In the genomic region with DNA sequence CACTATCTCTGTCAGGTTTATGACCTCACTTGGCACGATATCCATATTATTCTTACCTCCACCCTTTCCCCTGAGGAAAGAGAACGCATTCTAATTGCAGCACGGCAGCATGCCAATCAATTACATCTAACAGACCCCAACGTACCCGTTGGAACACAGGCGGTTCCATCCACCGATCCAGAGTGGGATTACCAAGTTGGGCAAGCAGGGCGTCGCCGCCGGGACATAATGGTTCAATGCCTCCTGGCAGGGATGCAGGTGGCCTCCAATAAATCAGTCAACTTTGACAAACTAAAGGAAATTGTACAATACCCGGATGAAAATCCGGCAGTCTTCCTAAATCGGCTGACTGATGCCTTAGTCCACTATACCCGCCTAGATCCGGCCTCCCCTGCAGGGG, we compare ENCODE assay signal across 8 cellular contexts. TPM values are rescaled to one million over a fixed set of nuclear protein-coding genes. Genes with fewer than 3 reads are reported as not detected.
"Had no signal": no experiment of that assay in that cellular context is flagged by ENCODE, and none has a peak within 500 bp of the region (broad histone marks: within the 10 kb centered on the region; RNA-seq: fewer than 3 reads in every experiment).

No MANE protein-coding gene starts in this region.

- H3K36me3 Mint-ChIP-seq: IgD-negative memory B cell had no signal

- H2AFZ ChIP-seq: GM23338 had no signal

- H3K4me3 Mint-ChIP-seq: GM23338, H9, IgD-negative memory B cell had no signal

- DNase-seq: H9, HCEC 1CT had no signal

- H3K4me1 Mint-ChIP-seq: GM23338, H9, IgD-negative memory B cell had no signal

- H3K27ac Mint-ChIP-seq: GM23338, H9, IgD-negative memory B cell had no signal

- H3K27ac ChIP-seq: HL-60 had no signal

- H3K4me2 ChIP-seq: GM23338 had no signal

- ATAC-seq: GM23338, HepG2 had no signal

- H3K4me3 ChIP-seq: GM23338 had no signal

RNA-seq across cellular contexts. Expression of gene OR56A3, which starts 12.1 kb away (rescaled TPM):
- total RNA-seq: GM23338, H1, H9, HepG2, HT1080 had no signal

RNA-seq across cellular contexts. Expression of gene OR52E5, which starts 37.0 kb away (rescaled TPM):
- total RNA-seq: GM23338, H1, H9, HepG2, HT1080 had no signal

RNA-seq across cellular contexts. Expression of gene OR56A5, which starts 38.3 kb away (rescaled TPM):
- total RNA-seq: GM23338, H1, H9, HepG2, HT1080 had no signal

RNA-seq across cellular contexts. Expression of gene OR52E4, which starts 49.6 kb away (rescaled TPM):
- total RNA-seq: GM23338, H1, H9, HepG2, HT1080 had no signal

RNA-seq across cellular contexts. Expression of gene OR52L1, which starts 56.8 kb away (rescaled TPM):
- total RNA-seq: H1, H9, HepG2, HT1080 had no signal
